Comparison of ENCODE assay signal across 8 cellular contexts in genomic region chr6:131250121-131250520, GRCh38.
DNase-seq lines count a peak whose midpoint lies in the region; ATAC-seq and TF ChIP-seq lines count a peak whose summit lies in the region.

No MANE protein-coding gene starts in this region.

- no peak overlapping the region for H3K27ac ChIP-seq in psoas muscle

- no peak overlapping the region for H3K4me3 ChIP-seq in psoas muscle

- peak; percentile 64 for DNase-seq in CD1c-positive myeloid dendritic cell (ENCODE audit: extremely low spot score)
- peak; percentile 87 for DNase-seq in KBM-7
- peak; percentile 74 for DNase-seq in astrocyte of the hippocampus (ENCODE audit: low read depth, low spot score)
- peak in 41 of 51 donors; percentile 3 to 84 (median 39) for DNase-seq in hypothalamus (lab: John Stamatoyannopoulos, UW)
- peak; percentile 24 to 48 for DNase-seq in psoas muscle
- no peak for DNase-seq in GF-D8 (lab: John Stamatoyannopoulos, UW)
- no peak for DNase-seq in DMS 273 (lab: John Stamatoyannopoulos, UW; ENCODE audit: unreplicated experiment)

- intact Hi-C loops in psoas muscle (cut with DNase I), result no loop called here

- peak; percentile 81 for ATAC-seq in GM19468 (IDR thresholded peaks at IDR 0.05; ENCODE audit: extremely low read depth, unreplicated experiment)
- ATAC-seq in psoas muscle, result no peak

- H3K36me3 ChIP-seq in psoas muscle (ENCODE audit: insufficient read depth in 1 of 2, low read depth in 1 of 2), result no peaks in the 10 kb centered on the region

- in situ Hi-C loops in KBM-7 (cut with MboI; ENCODE audit: low pct_unique_long_range_greater_than_20kb, low sequenced_read_pairs), result no loop called here

- H3K27me3 ChIP-seq in psoas muscle (ENCODE audit: insufficient read depth in 3 of 3, low read length in 2 of 3), result no peaks in the 10 kb centered on the region

- no peaks in the 10 kb centered on the region for H3K4me1 ChIP-seq in psoas muscle

- 9 to 15% (median 14%) methylated on average over 9 of the region's 9 CpGs for WGBS in psoas muscle, 3 donors

- TF ChIP-seq CTCF in psoas muscle (IDR thresholded peaks at IDR 0.05), result no peak

- H3K9me3 ChIP-seq in psoas muscle, result no peaks in the 10 kb centered on the region

Comparison
In these comparisons a context has a peak if more than half of its experiments do, and no peak if none do; other contexts are left out.
1. DNase-seq: peak in CD1c-positive myeloid dendritic cell (single experiment), KBM-7 (single experiment), astrocyte of the hippocampus (single experiment), hypothalamus (41 of 51) and psoas muscle (2 of 2); none in GF-D8 (single experiment) and DMS 273 (single experiment).